In the genomic region with DNA sequence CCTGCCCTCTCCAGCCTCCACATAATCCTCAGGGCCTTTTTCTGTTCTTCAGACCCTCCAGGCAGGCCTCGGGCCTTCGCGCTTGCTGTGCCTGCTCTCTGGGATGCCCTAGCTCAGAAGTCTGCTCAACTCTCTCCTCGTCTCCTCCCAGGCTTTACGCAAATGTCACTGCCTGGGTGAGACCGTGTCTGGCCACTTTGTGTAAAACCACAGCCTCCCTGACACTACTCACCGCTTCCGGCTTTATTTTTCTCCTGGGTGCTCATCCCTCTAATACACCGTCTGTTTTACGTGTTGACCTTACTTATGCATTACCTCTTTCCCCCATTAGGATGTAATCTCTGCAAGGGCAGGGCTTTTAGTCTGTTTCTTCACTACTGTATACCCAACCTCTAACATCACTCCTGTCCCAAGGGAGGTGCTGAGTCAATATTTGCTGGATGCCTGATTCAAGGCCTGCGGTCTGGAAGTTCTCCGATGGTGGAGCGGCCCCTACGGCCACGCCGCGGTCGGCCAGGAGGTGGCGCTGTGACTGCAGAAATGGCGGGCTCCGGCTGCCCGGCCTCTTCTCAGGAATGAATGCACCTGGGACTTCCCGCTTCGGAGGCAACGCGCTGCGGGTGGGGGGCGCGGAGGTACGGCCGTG, we compare ENCODE assay signal across 8 cellular contexts. TPM values are rescaled to one million over a fixed set of nuclear protein-coding genes. Genes with fewer than 3 reads are reported as not detected.
DNase-seq lines count a peak whose midpoint lies in the region; ATAC-seq, FAIRE-seq and TF ChIP-seq lines count a peak whose summit lies in the region.

No MANE protein-coding gene starts in this region.

- no peaks in the 10 kb centered on the region for H3K36me3 ChIP-seq in keratinocyte (ENCODE audit: control insufficient read depth in 2 of 2, extremely low read depth in 1 of 2, insufficient read depth in 2 of 2, low read length in 2 of 2)

- no peak overlapping the region for H3K9ac ChIP-seq in keratinocyte (ENCODE audit: control insufficient read depth, extremely low read depth, insufficient read depth, low read length)

- H3K9me1 ChIP-seq in keratinocyte (ENCODE audit: control insufficient read depth, extremely low read depth, insufficient read depth, low read length): no peaks in the 10 kb centered on the region

- no peak overlapping the region for H3K27ac ChIP-seq in caudate nucleus (ENCODE audit: low read depth, low read length)
- H3K27ac ChIP-seq in keratinocyte (ENCODE audit: control insufficient read depth, insufficient read depth, low read length): no peak overlapping the region

- peak; percentile 56 for ATAC-seq in HG02642 (IDR thresholded peaks at IDR 0.05; ENCODE audit: poor library complexity, unreplicated experiment)
- no peak for ATAC-seq in HG03521 (IDR thresholded peaks at IDR 0.05; ENCODE audit: unreplicated experiment)

- DNase-seq in DMS153 treated with DMSO at 0.1 percent for 48 hours (lab: John Stamatoyannopoulos, UW; ENCODE audit: unreplicated experiment): peak; percentile 94
- DNase-seq in NCI-H2196 (lab: John Stamatoyannopoulos, UW; ENCODE audit: unreplicated experiment): peak; percentile 81
- peak; percentile 38 for DNase-seq in activated CD4-positive, CD25-positive, alpha-beta regulatory T cell treated with anti-CD3 and anti-CD28 coated beads, Interleukin-2, amount 50 U/mL, for 16 hours (ENCODE audit: low read depth, low spot score)
- DNase-seq in caudate nucleus (lab: John Stamatoyannopoulos, UW): peak in 55 of 61 donors; percentile 12 to 81 (median 59)
- DNase-seq in keratinocyte (ENCODE audit: low read depth, low spot score): peak; percentile 42
- peak; percentile 52 to 70 (median 61) for DNase-seq in stimulated activated CD4-positive, alpha-beta T cell treated with anti-CD3 and anti-CD28 coated beads, Interleukin-1b, Interleukin-23, amount 100 ng/mL, for 24 hours (ENCODE audit: low read depth in 4 of 4, low spot score in 1 of 4)

- peak overlapping the region; percentile 12 for H3K4me2 ChIP-seq in keratinocyte (ENCODE audit: control insufficient read depth, extremely low read depth, insufficient read depth, low read depth, low read length)

- no peaks in the 10 kb centered on the region for H3K79me2 ChIP-seq in keratinocyte (ENCODE audit: control insufficient read depth, insufficient read depth, low read length)

- no peak overlapping the region for H2AFZ ChIP-seq in keratinocyte (ENCODE audit: control insufficient read depth, low read length)

- TF ChIP-seq CTCF in keratinocyte (optimal IDR thresholded peaks at IDR 0.05 in 1 of 3, IDR thresholded peaks at IDR 0.05 in 1 of 3, conservative IDR thresholded peaks at IDR 0.05 in 1 of 3; ENCODE audit: extremely low read depth in 1 of 3, insufficient read depth in 2 of 3, low read length in 3 of 3): peak; percentile 92 to 94 (median 93)

- H3K4me1 ChIP-seq in keratinocyte (ENCODE audit: control insufficient read depth, extremely low read depth, insufficient read depth, low read length): peaks cover 3% of the 10 kb centered on the region

- peak; percentile 75 for FAIRE-seq in keratinocyte (lab: Jason Lieb, UNC)

- dilution Hi-C loops in keratinocyte (cut with MboI; ENCODE audit: extremely low pct_ligation_motif_present, low sequenced_read_pairs): no loop called here

- H3K27me3 ChIP-seq in keratinocyte (ENCODE audit: control insufficient read depth, extremely low read depth, insufficient read depth, low read length): peaks cover 13% of the 10 kb centered on the region

- H3K4me3 ChIP-seq in keratinocyte (ENCODE audit: control insufficient read depth in 2 of 3, extremely low read depth in 1 of 3, insufficient read depth in 2 of 3, low read depth in 1 of 3, low read length in 3 of 3): no peak overlapping the region

- H3K9me3 ChIP-seq in keratinocyte (ENCODE audit: control insufficient read depth, low read depth, low read length): no peaks in the 10 kb centered on the region

- H4K20me1 ChIP-seq in keratinocyte (ENCODE audit: control insufficient read depth, extremely low read depth, insufficient read depth, low read length): no peaks in the 10 kb centered on the region

RNA-seq across cellular contexts. Expression of gene THY1, which starts 58.2 kb away (rescaled TPM):
- polyA plus RNA-seq in keratinocyte: 2.4 to 5.7 TPM (median 5.0 TPM) in 3 replicates
- polyA plus RNA-seq in keratinocyte (2011; ENCODE audit: low read depth): not detected
- polyA plus RNA-seq in keratinocyte (2011; cell fraction: cytosol; rRNA removed): 2.4 and 2.5 TPM in 2 replicates
- 1.4 and 2.0 TPM in 2 replicates for polyA plus RNA-seq in keratinocyte (2011; cell fraction: nucleus; rRNA removed)
- polyA plus RNA-seq in keratinocyte (2012; ENCODE audit: low replicate concordance): 0.34 and 3.4 TPM in 2 replicates
- 6.5 to 8.6 TPM (median 8.2 TPM) in 3 replicates for polyA minus RNA-seq in keratinocyte
- polyA minus RNA-seq in keratinocyte (2011; cell fraction: cytosol; rRNA and poly(A)+ RNA removed): not detected
- polyA minus RNA-seq in keratinocyte (2011; cell fraction: nucleus; rRNA and poly(A)+ RNA removed): 0.95 and 2.2 TPM in 2 replicates

Comparison
In these comparisons a context has a peak if more than half of its experiments do, and no peak if none do; other contexts are left out.
1. DNase-seq: peak in every context shown above with its lines; median percentile 94 in DMS153 treated with DMSO at 0.1 percent for 48 hours; 81 in NCI-H2196; 61 in stimulated activated CD4-positive, alpha-beta T cell treated with anti-CD3 and anti-CD28 coated beads, Interleukin-1b, Interleukin-23, amount 100 ng/mL, for 24 hours; 59 in caudate nucleus; 42 in keratinocyte; 38 in activated CD4-positive, CD25-positive, alpha-beta regulatory T cell treated with anti-CD3 and anti-CD28 coated beads, Interleukin-2, amount 50 U/mL, for 16 hours.